Comparison of ENCODE assay signal across 11 cellular contexts in the genomic region with DNA sequence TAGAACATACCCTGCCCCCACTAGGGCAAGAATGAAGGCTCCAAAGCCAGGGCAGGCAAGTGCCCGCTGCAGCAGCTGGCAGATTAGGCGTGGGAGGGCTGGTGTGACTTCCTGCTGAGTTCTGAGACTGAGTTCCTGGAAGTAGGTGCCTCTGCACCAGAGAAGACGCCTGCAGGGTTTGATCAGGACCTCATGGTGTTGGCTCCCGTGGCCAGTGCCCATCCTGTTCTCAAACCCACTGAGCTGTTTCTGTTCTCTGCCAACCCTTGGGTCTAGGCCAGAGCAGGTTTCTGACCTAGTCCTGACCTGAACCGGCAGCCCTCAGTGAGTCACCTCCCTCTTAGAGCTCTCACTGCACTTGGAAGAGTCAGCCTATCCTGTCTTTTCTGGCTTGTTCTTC.
DNase-seq lines count a peak whose midpoint lies in the region; ATAC-seq and TF ChIP-seq lines count a peak whose summit lies in the region.
"Had no signal": no experiment of that assay in that cellular context is flagged by ENCODE, and none has a peak within 500 bp of the region (broad histone marks: within the 10 kb centered on the region; RNA-seq: fewer than 3 reads in every experiment).

No MANE protein-coding gene starts in this region.

- no peak overlapping the region for H3K4me3 ChIP-seq in CD8-positive, alpha-beta T cell (ENCODE audit: low read depth, low read length)
- H3K4me3 ChIP-seq in NB4 (ENCODE audit: low read depth, low read length): no peak overlapping the region

- no peaks in the 10 kb centered on the region for H3K36me3 ChIP-seq in CD8-positive, alpha-beta T cell (ENCODE audit: insufficient read depth, low read length)

- H3K27me3 ChIP-seq in CD8-positive, alpha-beta T cell (ENCODE audit: insufficient read depth, low read length): no peaks in the 10 kb centered on the region

- CTCF ChIA-PET in CD8-positive, alpha-beta T cell (lab: Charles Lee): interaction anchor here (1.0 kb wide), 1 partner anchor 445 kb away, joined by 3 read pairs; no protein-coding TSS in a partner anchor

- ATAC-seq in CD8-positive, alpha-beta T cell: no peak
- no peak for ATAC-seq in GM19351 (IDR thresholded peaks at IDR 0.05; ENCODE audit: unreplicated experiment)

- no peak for TF ChIP-seq CTCF in CD8-positive, alpha-beta T cell (IDR thresholded peaks at IDR 0.05)
- TF ChIP-seq CTCF in NB4 (IDR thresholded peaks at IDR 0.05; ENCODE audit: low read depth, low read length) (no peak), nephron progenitor cell (IDR thresholded peaks at IDR 0.05) (no peak)

- peaks cover 18% of the 10 kb centered on the region for H3K4me1 ChIP-seq in CD8-positive, alpha-beta T cell (ENCODE audit: insufficient read depth, low read length)

- H3K27ac Mint-ChIP-seq in CD8-positive, alpha-beta T cell: no peak overlapping the region
- H3K27ac Mint-ChIP-seq in nephron progenitor cell: peak overlapping the region; percentile 62
- H3K27ac Mint-ChIP-seq: B cell, progenitor cell of endocrine pancreas had no signal

- H3K4me1 Mint-ChIP-seq in CD8-positive, alpha-beta T cell (ENCODE audit: low read depth): peaks cover 26% of the 10 kb centered on the region
- peaks cover 70% of the 10 kb centered on the region for H3K4me1 Mint-ChIP-seq in nephron progenitor cell
- H3K4me1 Mint-ChIP-seq: B cell had no signal

- no peaks in the 10 kb centered on the region for H3K9me3 ChIP-seq in CD8-positive, alpha-beta T cell (ENCODE audit: low read length)

- peak in 4 of 7 experiments; percentile 3 to 53 (median 18) for DNase-seq in CD8-positive, alpha-beta T cell
- DNase-seq in NB4 (ENCODE audit: low read depth) (peak; percentile 20), nephron progenitor cell (no peak), cortex of kidney (lab: John Stamatoyannopoulos, UW) (no peak), NCI-H526 treated with DMSO at 0.1 percent for 48 hours (lab: John Stamatoyannopoulos, UW) (no peak), head of caudate nucleus (no peak)
- peak; percentile 1 for DNase-seq in activated effector memory CD4-positive, alpha-beta T cell treated with Interleukin-2 at 50 U/mL for 16 hours

- H3K9me3 Mint-ChIP-seq in CD8-positive, alpha-beta T cell: no peaks in the 10 kb centered on the region
- no peaks in the 10 kb centered on the region for H3K9me3 Mint-ChIP-seq in nephron progenitor cell

- POLR2A ChIA-PET in CD8-positive, alpha-beta T cell (lab: Charles Lee): no interaction called here

- no peaks in the 10 kb centered on the region for H3K36me3 Mint-ChIP-seq in CD8-positive, alpha-beta T cell
- H3K36me3 Mint-ChIP-seq in nephron progenitor cell (ENCODE audit: low read depth): no peaks in the 10 kb centered on the region

- intact Hi-C loops in CD8-positive, alpha-beta T cell (cut with DNase I, micrococcal nuclease): no loop called here
- intact Hi-C loops in head of caudate nucleus (cut with DNase I): no loop called here

- no peaks in the 10 kb centered on the region for H3K27me3 Mint-ChIP-seq in CD8-positive, alpha-beta T cell (ENCODE audit: low read depth)
- peaks cover 3% of the 10 kb centered on the region for H3K27me3 Mint-ChIP-seq in nephron progenitor cell (ENCODE audit: low read depth, poor library complexity)
- H3K27me3 Mint-ChIP-seq: B cell had no signal

- TF ChIP-seq POLR2A in NB4 (IDR thresholded peaks at IDR 0.05; ENCODE audit: extremely low read depth, insufficient read length): no peak

- H3K27ac ChIP-seq in CD8-positive, alpha-beta T cell (ENCODE audit: low read depth, low read length): no peak overlapping the region
- H3K27ac ChIP-seq: HL-60 had no signal

- H3K4me3 Mint-ChIP-seq in CD8-positive, alpha-beta T cell: peak overlapping the region; percentile 35
- no peak overlapping the region for H3K4me3 Mint-ChIP-seq in nephron progenitor cell
- H3K4me3 Mint-ChIP-seq: B cell had no signal

Comparison
In these comparisons a context has a peak if more than half of its experiments do, and no peak if none do; other contexts are left out.
1. DNase-seq: peak in CD8-positive, alpha-beta T cell (4 of 7), NB4 (single experiment) and activated effector memory CD4-positive, alpha-beta T cell treated with Interleukin-2 at 50 U/mL for 16 hours (single experiment); none in nephron progenitor cell (single experiment), cortex of kidney (single experiment), NCI-H526 treated with DMSO at 0.1 percent for 48 hours (single experiment) and head of caudate nucleus (0 of 42).